1 cellular context compared by ENCODE assay signal in genomic region chr2:162074937-162075688, GRCh38.
TF ChIP-seq lines count a peak whose summit lies in the region.

No MANE protein-coding gene starts in this region.

TF ChIP-seq in HepG2, 621 proteins besides CTCF, POLR2A, EP300 and RAD21 (continued from another document and continues in another):
- TF ChIP-seq RERE (CRISPR knock-in tag; IDR thresholded peaks at IDR 0.05; ENCODE audit: low read depth) (0 out of 2 replicates have a peak, but pooled peaks have one; percentile 31), ZNF768 (CRISPR knock-in tag; IDR thresholded peaks at IDR 0.05) (no peak), ATF7 (IDR thresholded peaks at IDR 0.05) (no peak), ATF7 (CRISPR knock-in tag; IDR thresholded peaks at IDR 0.05) (no peak), SATB2 (CRISPR knock-in tag; IDR thresholded peaks at IDR 0.05) (no peak), TAF15 (IDR thresholded peaks at IDR 0.05; ENCODE audit: low read depth, low read length, poor library complexity, severe bottlenecking) (no peak), DMTF1 (CRISPR knock-in tag; IDR thresholded peaks at IDR 0.05) (no peak), TGIF2 (CRISPR knock-in tag; IDR thresholded peaks at IDR 0.05) (0 out of 2 replicates have a peak, but pooled peaks have one; percentile 33), REXO4 (CRISPR knock-in tag; IDR thresholded peaks at IDR 0.05; ENCODE audit: borderline replicate concordance) (no peak), HNRNPK (IDR thresholded peaks at IDR 0.05; ENCODE audit: low read depth, low read length, poor library complexity, severe bottlenecking) (no peak), FOXP1 (IDR thresholded peaks at IDR 0.05) (no peak), FOXP1 (CRISPR knock-in tag; IDR thresholded peaks at IDR 0.05) (peak; percentile 81; the same call in 1 of the 2 replicates), MLLT10 (CRISPR knock-in tag; IDR thresholded peaks at IDR 0.05) (no peak), ZNF10 (CRISPR knock-in tag; IDR thresholded peaks at IDR 0.05; ENCODE audit: borderline replicate concordance, low read depth) (no peak), NPAS2 (CRISPR knock-in tag; IDR thresholded peaks at IDR 0.05; ENCODE audit: borderline replicate concordance) (no peak), THAP8 (CRISPR knock-in tag; IDR thresholded peaks at IDR 0.05; ENCODE audit: borderline replicate concordance) (no peak), ZNF17 (CRISPR knock-in tag; IDR thresholded peaks at IDR 0.05) (no peak), KDM3A (CRISPR knock-in tag; IDR thresholded peaks at IDR 0.05; ENCODE audit: low read depth) (no peak), ZNF710 (CRISPR knock-in tag; IDR thresholded peaks at IDR 0.05; ENCODE audit: borderline replicate concordance) (peak; percentile 84; the same call in 1 of the 2 replicates), ZNF382 (CRISPR knock-in tag; IDR thresholded peaks at IDR 0.05; ENCODE audit: borderline replicate concordance) (no peak), MLX (CRISPR knock-in tag; IDR thresholded peaks at IDR 0.05) (no peak), ZSCAN9 (CRISPR knock-in tag; IDR thresholded peaks at IDR 0.05; ENCODE audit: borderline replicate concordance) (no peak), HDAC2 (CRISPR knock-in tag; IDR thresholded peaks at IDR 0.05) (peak; percentile 51), FOXK2 (IDR thresholded peaks at IDR 0.05) (no peak), ZNF619 (CRISPR knock-in tag; IDR thresholded peaks at IDR 0.05) (no peak), MTF1 (CRISPR knock-in tag; IDR thresholded peaks at IDR 0.05) (no peak), MTF2 (CRISPR knock-in tag; IDR thresholded peaks at IDR 0.05; ENCODE audit: borderline replicate concordance) (no peak), NBN (conservative IDR thresholded peaks at IDR 0.05) (no peak), ZNF557 (CRISPR knock-in tag; IDR thresholded peaks at IDR 0.05) (no peak), ZNF451 (CRISPR knock-in tag; IDR thresholded peaks at IDR 0.05) (no peak), MBNL3 (CRISPR knock-in tag; conservative IDR thresholded peaks at IDR 0.05) (no peak), FOSL2 (CRISPR knock-in tag; IDR thresholded peaks at IDR 0.05) (no peak; the same call in 1 of the 2 replicates), ZNF274 (CRISPR knock-in tag; IDR thresholded peaks at IDR 0.05) (no peak), ZNF30 (CRISPR knock-in tag; IDR thresholded peaks at IDR 0.05) (no peak), ZKSCAN5 (CRISPR knock-in tag; IDR thresholded peaks at IDR 0.05) (peak; percentile 79; the same call in 1 of the 2 replicates), PBX2 (CRISPR knock-in tag; IDR thresholded peaks at IDR 0.05) (no peak), CREBL2 (CRISPR knock-in tag; IDR thresholded peaks at IDR 0.05; ENCODE audit: borderline replicate concordance) (no peak), ZNF101 (CRISPR knock-in tag; IDR thresholded peaks at IDR 0.05; ENCODE audit: borderline replicate concordance, low read depth) (no peak), AHDC1 (CRISPR knock-in tag; IDR thresholded peaks at IDR 0.05; ENCODE audit: borderline replicate concordance) (no peak), TCF12 (IDR thresholded peaks at IDR 0.05) (no peak), TCF12 (CRISPR knock-in tag; IDR thresholded peaks at IDR 0.05) (0 out of 2 replicates have a peak, but pooled peaks have one; percentile 31), MEIS1 (CRISPR knock-in tag; IDR thresholded peaks at IDR 0.05; ENCODE audit: borderline replicate concordance) (no peak), ZNF75D (CRISPR knock-in tag; IDR thresholded peaks at IDR 0.05; ENCODE audit: borderline replicate concordance) (no peak), ZNF260 (CRISPR knock-in tag; IDR thresholded peaks at IDR 0.05; ENCODE audit: borderline replicate concordance, low read depth) (no peak), ZNF275 (CRISPR knock-in tag; IDR thresholded peaks at IDR 0.05; ENCODE audit: borderline replicate concordance) (no peak)
